9 cellular contexts compared by ENCODE assay signal in genomic region chr15:32716960-32717289, GRCh38. TPM values are rescaled to one million over a fixed set of nuclear protein-coding genes. Genes with fewer than 3 reads are reported as not detected.
DNase-seq lines count a peak whose midpoint lies in the region; ATAC-seq, FAIRE-seq and TF ChIP-seq lines count a peak whose summit lies in the region.
"Had no signal": no experiment of that assay in that cellular context is flagged by ENCODE, and none has a peak within 500 bp of the region (broad histone marks: within the 10 kb centered on the region; RNA-seq: fewer than 3 reads in every experiment).

No MANE protein-coding gene starts in this region.

- H3K4me1 ChIP-seq in CD4-positive, alpha-beta memory T cell (ENCODE audit: insufficient read depth, low read length), result peaks cover 9% of the 10 kb centered on the region
- H3K4me1 ChIP-seq in MM.1S (ENCODE audit: low read length) (peaks cover 2% of the 10 kb centered on the region; the same call in 1 of the 2 replicates), psoas muscle (peaks cover 4% of the 10 kb centered on the region), kidney (ENCODE audit: control insufficient read depth in 1 of 2, insufficient read depth in 1 of 2, low read depth in 1 of 2, low read length in 2 of 2) (peaks cover 0 to 6% of the 10 kb centered on the region in 2 donors)

- CTCF ChIA-PET in CD4-positive, alpha-beta memory T cell (lab: Charles Lee; ENCODE audit: partially characterized antibody), result no interaction called here

- no peaks in the 10 kb centered on the region for H3K9me2 ChIP-seq in MM.1S (replicated peaks; ENCODE audit: insufficient read depth, low read length)

- H3K36me3 ChIP-seq in CD4-positive, alpha-beta memory T cell (ENCODE audit: insufficient read depth, low read length), result no peaks in the 10 kb centered on the region
- H3K36me3 ChIP-seq in MM.1S (replicated peaks; ENCODE audit: insufficient read depth, low read length) (no peaks in the 10 kb centered on the region), psoas muscle (ENCODE audit: insufficient read depth in 1 of 2, low read depth in 1 of 2) (no peaks in the 10 kb centered on the region), kidney (ENCODE audit: control insufficient read depth in 1 of 2, insufficient read depth in 2 of 2, low read length in 2 of 2) (no peaks in the 10 kb centered on the region)

- H3K27me3 Mint-ChIP-seq in CD4-positive, alpha-beta memory T cell, result peaks cover 35 to 54% of the 10 kb centered on the region in 2 donors

- H3K27ac ChIP-seq in CD4-positive, alpha-beta memory T cell (ENCODE audit: low read depth, low read length), result no peak overlapping the region
- no peak overlapping the region for H3K27ac ChIP-seq in MM.1S (ENCODE audit: low read length)
- H3K27ac ChIP-seq in psoas muscle, result no peak overlapping the region
- no peak overlapping the region for H3K27ac ChIP-seq in kidney (ENCODE audit: low read depth in 2 of 2, low read length in 2 of 2)

- H3K9ac ChIP-seq in MM.1S (ENCODE audit: low read length) (no peak overlapping the region), kidney (ENCODE audit: low read length in 2 of 2) (no peak overlapping the region)

- H3K4me1 Mint-ChIP-seq in CD4-positive, alpha-beta memory T cell, result peaks cover 8 to 29% (median 12%) of the 10 kb centered on the region in 4 donors

- FAIRE-seq in kidney (lab: Jason Lieb, UNC), result no peak

- peak overlapping the region in 5 of 8 donors; percentile 4 to 79 (median 58) for H3K4me3 Mint-ChIP-seq in CD4-positive, alpha-beta memory T cell

- H3K27ac Mint-ChIP-seq in CD4-positive, alpha-beta memory T cell, result peak overlapping the region in 1 of 7 donors; percentile 43

- H3F3A ChIP-seq in MM.1S (ENCODE audit: insufficient read depth, low read length), result no peaks in the 10 kb centered on the region

- no peaks in the 10 kb centered on the region for H3K36me3 Mint-ChIP-seq in CD4-positive, alpha-beta memory T cell

- DNase-seq in CD4-positive, alpha-beta memory T cell, result no peak
- no peak for DNase-seq in MM.1S
- no peak for DNase-seq in fibroblast of pulmonary artery (ENCODE audit: low read depth)
- DNase-seq in psoas muscle, result no peak
- DNase-seq in NK-92 treated with Interleukin-12 subunit alpha and Interleukin-12 subunit beta, amount 100 ng/mL, for 24 hours (lab: John Stamatoyannopoulos, UW), result no peak
- DNase-seq in kidney, result no peak
- DNase-seq in effector CD4-positive, alpha-beta T cell, result no peak
- DNase-seq in SHP77 treated with DMSO at 0.1 percent for 48 hours (lab: John Stamatoyannopoulos, UW), result no peak
- DNase-seq: NCI-H526 treated with DMSO at 0.1 percent for 48 hours had no signal

- H3K4me3 ChIP-seq in CD4-positive, alpha-beta memory T cell (ENCODE audit: low read length in 2 of 2), result no peak overlapping the region
- H3K4me3 ChIP-seq in MM.1S (ENCODE audit: low read length) (no peak overlapping the region), fibroblast of pulmonary artery (replicated peaks; ENCODE audit: low read depth, low read length) (peak overlapping the region; percentile 48), psoas muscle (peak overlapping the region; percentile 52), kidney (ENCODE audit: low read length in 2 of 2) (no peak overlapping the region)

- ATAC-seq in psoas muscle, result no peak

- no peak overlapping the region for H2AFZ ChIP-seq in MM.1S (ENCODE audit: low read length)

- intact Hi-C loops in CD4-positive, alpha-beta memory T cell (cut with micrococcal nuclease), result no loop called here
- intact Hi-C loops in psoas muscle (cut with DNase I), result no loop called here
- intact Hi-C loops in kidney (cut with DNase I), result no loop called here

- H3K9me3 ChIP-seq in CD4-positive, alpha-beta memory T cell (ENCODE audit: control insufficient read depth in 1 of 2, low read length in 2 of 2), result no peaks in the 10 kb centered on the region
- no peaks in the 10 kb centered on the region for H3K9me3 ChIP-seq in MM.1S (replicated peaks; ENCODE audit: insufficient read depth, low read length)
- H3K9me3 ChIP-seq in psoas muscle, result no peaks in the 10 kb centered on the region
- H3K9me3 ChIP-seq in kidney (ENCODE audit: control insufficient read depth in 1 of 2, low read length in 2 of 2), result no peaks in the 10 kb centered on the region

- no peak for TF ChIP-seq CTCF in MM.1S (IDR thresholded peaks at IDR 0.05; ENCODE audit: low read length)
- TF ChIP-seq CTCF in fibroblast of pulmonary artery (IDR thresholded peaks at IDR 0.05; ENCODE audit: low read length, missing control alignments), result no peak
- no peak for TF ChIP-seq CTCF in psoas muscle (IDR thresholded peaks at IDR 0.05)
- TF ChIP-seq CTCF in kidney (IDR thresholded peaks at IDR 0.05; ENCODE audit: borderline replicate concordance, extremely low read depth, insufficient read depth), result no peak

- H3K79me2 ChIP-seq in MM.1S (ENCODE audit: low read length), result no peaks in the 10 kb centered on the region

- H3K9me3 Mint-ChIP-seq in CD4-positive, alpha-beta memory T cell, result peaks cover 0 to 5% (median 0%) of the 10 kb centered on the region in 8 donors

- H3K4me2 ChIP-seq in MM.1S (ENCODE audit: low read depth, low read length), result peak overlapping the region; percentile 7; the same call in 1 of the 2 replicates

- 9 to 12% (median 12%) methylated on average over 11 of the region's 11 CpGs for WGBS in psoas muscle, 3 donors

- peaks cover 6% of the 10 kb centered on the region for H3K27me3 ChIP-seq in CD4-positive, alpha-beta memory T cell (ENCODE audit: insufficient read depth, low read length)
- peaks cover 15% of the 10 kb centered on the region for H3K27me3 ChIP-seq in MM.1S (replicated peaks; ENCODE audit: insufficient read depth, low read length)
- H3K27me3 ChIP-seq in psoas muscle (ENCODE audit: insufficient read depth in 3 of 3, low read length in 2 of 3), result peaks cover 5 to 76% (median 8%) of the 10 kb centered on the region in 3 donors

- no peaks in the 10 kb centered on the region for H4K20me1 ChIP-seq in MM.1S (ENCODE audit: insufficient read depth, low read length)

- POLR2A ChIA-PET in CD4-positive, alpha-beta memory T cell (lab: Charles Lee; ENCODE audit: partially characterized antibody), result no interaction called here

RNA-seq across cellular contexts. Expression of gene GREM1, which starts 0.9 kb away (rescaled TPM):
- total RNA-seq in CD4-positive, alpha-beta memory T cell, result not detected
- not detected for polyA plus RNA-seq in CD4-positive, alpha-beta memory T cell
- 1 to 10 TPM in 3 of 4 donors, under 1 TPM in 1; 0.60 to 4.5 (median 1.7) TPM for total RNA-seq in psoas muscle
- polyA plus RNA-seq in psoas muscle, result 1 to 10 TPM in 1 of 3 donors, under 1 TPM in 2; 0.09 to 3.4 (median 0.68) TPM
- total RNA-seq in kidney, result 4.8 TPM
- 0.15 TPM for polyA plus RNA-seq in kidney (ENCODE audit: insufficient read depth, low read depth, low replicate concordance)

Comparison
In these comparisons a context has a peak if more than half of its experiments do, and no peak if none do; other contexts are left out.
1. H3K4me3 ChIP-seq: peak in fibroblast of pulmonary artery (single experiment) and psoas muscle (single experiment); none in CD4-positive, alpha-beta memory T cell (0 of 2), MM.1S (single experiment) and kidney (0 of 2).